In the genomic region with DNA sequence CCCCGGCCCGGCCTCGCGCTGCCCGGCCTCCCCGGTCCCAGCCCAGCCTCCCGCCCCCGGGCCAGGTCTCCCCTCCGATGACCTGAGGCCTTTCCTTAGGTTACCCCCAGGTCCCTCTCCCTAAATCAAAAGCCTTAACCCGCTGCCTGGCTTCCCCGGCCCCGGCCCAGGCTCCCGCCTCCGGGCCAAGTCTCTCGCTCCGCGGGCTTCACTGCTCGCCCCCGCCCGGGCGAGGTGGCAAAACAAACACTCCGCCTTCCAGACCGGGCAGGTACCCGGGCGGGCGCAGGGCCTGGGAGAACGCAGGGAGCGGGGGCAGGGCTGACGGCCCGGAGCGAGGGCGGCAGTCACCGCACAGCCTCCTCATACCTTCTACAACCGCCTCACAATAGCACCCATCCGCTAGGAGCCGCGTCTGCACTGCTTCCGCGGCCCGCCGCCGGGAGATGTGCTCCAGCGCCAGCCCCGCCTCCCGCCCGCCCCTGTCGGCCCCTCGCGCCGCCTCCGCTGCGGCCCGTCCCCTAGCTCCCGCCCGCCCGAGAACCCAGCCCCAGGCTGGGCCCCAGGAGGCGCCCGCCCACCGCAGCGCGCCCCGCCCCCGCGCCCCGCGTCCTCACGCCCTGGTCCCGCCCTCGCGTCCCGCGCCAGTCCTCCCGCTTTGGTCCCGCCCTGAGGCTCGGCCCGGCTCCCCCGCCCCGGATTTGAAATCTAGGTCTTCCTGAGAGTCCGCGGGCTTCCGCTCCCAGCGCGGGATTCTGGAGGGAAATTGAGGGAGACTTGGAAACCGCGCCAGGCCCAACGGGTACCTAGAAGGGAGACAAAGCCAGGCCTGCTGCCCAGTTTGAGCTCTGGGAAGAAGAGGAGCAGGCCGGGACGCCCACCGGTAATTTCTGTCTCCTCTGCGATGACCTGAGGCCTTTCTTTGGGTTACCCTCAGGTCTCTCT, we compare ENCODE assay signal across 1 cellular context.
TF ChIP-seq lines count a peak whose summit lies in the region.

A gene (minus strand): TSS at position 422 of the 945 bp plus-strand sequence. CDS start 10,994 bp downstream, outside the sequence.
A gene with protein sequence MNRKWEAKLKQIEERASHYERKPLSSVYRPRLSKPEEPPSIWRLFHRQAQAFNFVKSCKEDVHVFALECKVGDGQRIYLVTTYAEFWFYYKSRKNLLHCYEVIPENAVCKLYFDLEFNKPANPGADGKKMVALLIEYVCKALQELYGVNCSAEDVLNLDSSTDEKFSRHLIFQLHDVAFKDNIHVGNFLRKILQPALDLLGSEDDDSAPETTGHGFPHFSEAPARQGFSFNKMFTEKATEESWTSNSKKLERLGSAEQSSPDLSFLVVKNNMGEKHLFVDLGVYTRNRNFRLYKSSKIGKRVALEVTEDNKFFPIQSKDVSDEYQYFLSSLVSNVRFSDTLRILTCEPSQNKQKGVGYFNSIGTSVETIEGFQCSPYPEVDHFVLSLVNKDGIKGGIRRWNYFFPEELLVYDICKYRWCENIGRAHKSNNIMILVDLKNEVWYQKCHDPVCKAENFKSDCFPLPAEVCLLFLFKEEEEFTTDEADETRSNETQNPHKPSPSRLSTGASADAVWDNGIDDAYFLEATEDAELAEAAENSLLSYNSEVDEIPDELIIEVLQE (plus strand): TSS at position 713 of the 945 bp plus-strand sequence. CDS start 7,403 bp downstream, outside the sequence.

TF ChIP-seq in K562, 482 proteins besides CTCF, POLR2A, EP300 and RAD21 (continued from another document and continues in another):
- TF ChIP-seq, protein P1, sequence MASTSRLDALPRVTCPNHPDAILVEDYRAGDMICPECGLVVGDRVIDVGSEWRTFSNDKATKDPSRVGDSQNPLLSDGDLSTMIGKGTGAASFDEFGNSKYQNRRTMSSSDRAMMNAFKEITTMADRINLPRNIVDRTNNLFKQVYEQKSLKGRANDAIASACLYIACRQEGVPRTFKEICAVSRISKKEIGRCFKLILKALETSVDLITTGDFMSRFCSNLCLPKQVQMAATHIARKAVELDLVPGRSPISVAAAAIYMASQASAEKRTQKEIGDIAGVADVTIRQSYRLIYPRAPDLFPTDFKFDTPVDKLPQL (IDR thresholded peaks at IDR 0.05; ENCODE audit: extremely low read depth, insufficient read length) = no peak
- TF ChIP-seq ZNF507 (tag; conservative IDR thresholded peaks at IDR 0.05) (no peak), XRCC3 (IDR thresholded peaks at IDR 0.05) (no peak), ARID1B (IDR thresholded peaks at IDR 0.05) (no peak), ZNF316 (IDR thresholded peaks at IDR 0.05) (no peak), JUN (IDR thresholded peaks at IDR 0.05; ENCODE audit: borderline replicate concordance, low read depth, low read length) (0 out of 2 replicates have a peak, but pooled peaks have one; percentile 4), JUN (CRISPR knock-in tag; IDR thresholded peaks at IDR 0.05; ENCODE audit: borderline replicate concordance) (no peak), KLF13 (tag; IDR thresholded peaks at IDR 0.05; ENCODE audit: borderline replicate concordance, low read depth) (no peak), SETDB1 (IDR thresholded peaks at IDR 0.05; ENCODE audit: low read length) (no peak), KDM5B (IDR thresholded peaks at IDR 0.05; ENCODE audit: insufficient replicate concordance, low read depth, low read length) (peak; percentile 85), NFIX (CRISPR knock-in tag; IDR thresholded peaks at IDR 0.05; ENCODE audit: low read depth) (no peak), NR1H2 (CRISPR knock-in tag; IDR thresholded peaks at IDR 0.05) (peak; percentile 49; the same call in 1 of the 2 replicates), NFXL1 (CRISPR knock-in tag; IDR thresholded peaks at IDR 0.05) (no peak), LEF1 (IDR thresholded peaks at IDR 0.05) (no peak), MTF1 (CRISPR knock-in tag; IDR thresholded peaks at IDR 0.05; ENCODE audit: borderline replicate concordance) (no peak), DIDO1 (tag; IDR thresholded peaks at IDR 0.05; ENCODE audit: low read depth) (no peak), RBFOX2 (IDR thresholded peaks at IDR 0.05; ENCODE audit: low read depth, low read length) (peak; percentile 93), KLF10 (CRISPR knock-in tag; IDR thresholded peaks at IDR 0.05) (no peak), TAF9B (IDR thresholded peaks at IDR 0.05; ENCODE audit: partially characterized antibody) (no peak), RHOXF2B (CRISPR knock-in tag; conservative IDR thresholded peaks at IDR 0.05) (no peak), ZNF586 (CRISPR knock-in tag; conservative IDR thresholded peaks at IDR 0.05) (no peak), FOXK2 (conservative IDR thresholded peaks at IDR 0.05 in 1 of 2, IDR thresholded peaks at IDR 0.05 in 1 of 2; ENCODE audit: low read depth in 2 of 2) (no peak), BACH1 (tag; IDR thresholded peaks at IDR 0.05) (no peak), C11orf30 (IDR thresholded peaks at IDR 0.05; ENCODE audit: low read depth) (no peak), MBD2 (IDR thresholded peaks at IDR 0.05; ENCODE audit: borderline replicate concordance, low read depth) (peak; percentile 40; the same call in 1 of the 2 replicates), SMARCA5 (IDR thresholded peaks at IDR 0.05) (no peak), CBX5 (IDR thresholded peaks at IDR 0.05; ENCODE audit: borderline replicate concordance, low read depth) (0 out of 2 replicates have a peak, but pooled peaks have one; percentile 8), ZNF436 (CRISPR knock-in tag; IDR thresholded peaks at IDR 0.05) (no peak), PHF8 (IDR thresholded peaks at IDR 0.05; ENCODE audit: borderline replicate concordance, low read length) (peak; percentile 87; the same call in 1 of the 2 replicates), ZNF143 (CRISPR knock-in tag; IDR thresholded peaks at IDR 0.05) (no peak), GABPB1 (CRISPR knock-in tag; IDR thresholded peaks at IDR 0.05) (peak; percentile 64), MCM7 (IDR thresholded peaks at IDR 0.05) (no peak), ZNF274 (IDR thresholded peaks at IDR 0.05; ENCODE audit: borderline replicate concordance, low read depth, low read length) (no peak), JUNB (CRISPR knock-in tag; conservative IDR thresholded peaks at IDR 0.05) (no peak), TRIM24 (IDR thresholded peaks at IDR 0.05) (no peak), SIN3A (IDR thresholded peaks at IDR 0.05; ENCODE audit: borderline replicate concordance in 2 of 2, control insufficient read depth in 1 of 2, low read depth in 2 of 2, low read length in 2 of 2) (peak in 1 of 2 experiments; percentile 71; a peak in 2 of 4 replicates), HMGN3 (IDR thresholded peaks at IDR 0.05; ENCODE audit: borderline replicate concordance, extremely low read depth, insufficient read length, low read depth, low read length) (peak; percentile 37), POLR3A (IDR thresholded peaks at IDR 0.05; ENCODE audit: borderline replicate concordance, extremely low read depth, insufficient read depth, insufficient read length) (no peak), CHD4 (IDR thresholded peaks at IDR 0.05; ENCODE audit: insufficient read depth, insufficient replicate concordance, low read depth, low read length, poor library complexity, severe bottlenecking) (no peak), BCOR (IDR thresholded peaks at IDR 0.05) (peak; percentile 53), ILK (tag; IDR thresholded peaks at IDR 0.05; ENCODE audit: borderline replicate concordance, low read depth) (no peak)
- TF ChIP-seq, protein P2, sequence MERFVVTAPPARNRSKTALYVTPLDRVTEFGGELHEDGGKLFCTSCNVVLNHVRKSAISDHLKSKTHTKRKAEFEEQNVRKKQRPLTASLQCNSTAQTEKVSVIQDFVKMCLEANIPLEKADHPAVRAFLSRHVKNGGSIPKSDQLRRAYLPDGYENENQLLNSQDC (CRISPR knock-in tag; IDR thresholded peaks at IDR 0.05) = 0 out of 2 replicates have a peak, but pooled peaks have one; percentile 2
- TF ChIP-seq, protein P3, sequence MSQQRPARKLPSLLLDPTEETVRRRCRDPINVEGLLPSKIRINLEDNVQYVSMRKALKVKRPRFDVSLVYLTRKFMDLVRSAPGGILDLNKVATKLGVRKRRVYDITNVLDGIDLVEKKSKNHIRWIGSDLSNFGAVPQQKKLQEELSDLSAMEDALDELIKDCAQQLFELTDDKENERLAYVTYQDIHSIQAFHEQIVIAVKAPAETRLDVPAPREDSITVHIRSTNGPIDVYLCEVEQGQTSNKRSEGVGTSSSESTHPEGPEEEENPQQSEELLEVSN (IDR thresholded peaks at IDR 0.05; ENCODE audit: borderline replicate concordance in 1 of 2, extremely low read depth in 1 of 2, insufficient read depth in 1 of 2, insufficient read length in 1 of 2, low read depth in 1 of 2, low read length in 1 of 2, poor library complexity in 1 of 2, severe bottlenecking in 1 of 2) = peak in 1 of 2 experiments; percentile 57
- TF ChIP-seq, protein P4, sequence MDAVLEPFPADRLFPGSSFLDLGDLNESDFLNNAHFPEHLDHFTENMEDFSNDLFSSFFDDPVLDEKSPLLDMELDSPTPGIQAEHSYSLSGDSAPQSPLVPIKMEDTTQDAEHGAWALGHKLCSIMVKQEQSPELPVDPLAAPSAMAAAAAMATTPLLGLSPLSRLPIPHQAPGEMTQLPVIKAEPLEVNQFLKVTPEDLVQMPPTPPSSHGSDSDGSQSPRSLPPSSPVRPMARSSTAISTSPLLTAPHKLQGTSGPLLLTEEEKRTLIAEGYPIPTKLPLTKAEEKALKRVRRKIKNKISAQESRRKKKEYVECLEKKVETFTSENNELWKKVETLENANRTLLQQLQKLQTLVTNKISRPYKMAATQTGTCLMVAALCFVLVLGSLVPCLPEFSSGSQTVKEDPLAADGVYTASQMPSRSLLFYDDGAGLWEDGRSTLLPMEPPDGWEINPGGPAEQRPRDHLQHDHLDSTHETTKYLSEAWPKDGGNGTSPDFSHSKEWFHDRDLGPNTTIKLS (IDR thresholded peaks at IDR 0.05; ENCODE audit: borderline replicate concordance, low read depth) = no peak
- TF ChIP-seq, protein P5, sequence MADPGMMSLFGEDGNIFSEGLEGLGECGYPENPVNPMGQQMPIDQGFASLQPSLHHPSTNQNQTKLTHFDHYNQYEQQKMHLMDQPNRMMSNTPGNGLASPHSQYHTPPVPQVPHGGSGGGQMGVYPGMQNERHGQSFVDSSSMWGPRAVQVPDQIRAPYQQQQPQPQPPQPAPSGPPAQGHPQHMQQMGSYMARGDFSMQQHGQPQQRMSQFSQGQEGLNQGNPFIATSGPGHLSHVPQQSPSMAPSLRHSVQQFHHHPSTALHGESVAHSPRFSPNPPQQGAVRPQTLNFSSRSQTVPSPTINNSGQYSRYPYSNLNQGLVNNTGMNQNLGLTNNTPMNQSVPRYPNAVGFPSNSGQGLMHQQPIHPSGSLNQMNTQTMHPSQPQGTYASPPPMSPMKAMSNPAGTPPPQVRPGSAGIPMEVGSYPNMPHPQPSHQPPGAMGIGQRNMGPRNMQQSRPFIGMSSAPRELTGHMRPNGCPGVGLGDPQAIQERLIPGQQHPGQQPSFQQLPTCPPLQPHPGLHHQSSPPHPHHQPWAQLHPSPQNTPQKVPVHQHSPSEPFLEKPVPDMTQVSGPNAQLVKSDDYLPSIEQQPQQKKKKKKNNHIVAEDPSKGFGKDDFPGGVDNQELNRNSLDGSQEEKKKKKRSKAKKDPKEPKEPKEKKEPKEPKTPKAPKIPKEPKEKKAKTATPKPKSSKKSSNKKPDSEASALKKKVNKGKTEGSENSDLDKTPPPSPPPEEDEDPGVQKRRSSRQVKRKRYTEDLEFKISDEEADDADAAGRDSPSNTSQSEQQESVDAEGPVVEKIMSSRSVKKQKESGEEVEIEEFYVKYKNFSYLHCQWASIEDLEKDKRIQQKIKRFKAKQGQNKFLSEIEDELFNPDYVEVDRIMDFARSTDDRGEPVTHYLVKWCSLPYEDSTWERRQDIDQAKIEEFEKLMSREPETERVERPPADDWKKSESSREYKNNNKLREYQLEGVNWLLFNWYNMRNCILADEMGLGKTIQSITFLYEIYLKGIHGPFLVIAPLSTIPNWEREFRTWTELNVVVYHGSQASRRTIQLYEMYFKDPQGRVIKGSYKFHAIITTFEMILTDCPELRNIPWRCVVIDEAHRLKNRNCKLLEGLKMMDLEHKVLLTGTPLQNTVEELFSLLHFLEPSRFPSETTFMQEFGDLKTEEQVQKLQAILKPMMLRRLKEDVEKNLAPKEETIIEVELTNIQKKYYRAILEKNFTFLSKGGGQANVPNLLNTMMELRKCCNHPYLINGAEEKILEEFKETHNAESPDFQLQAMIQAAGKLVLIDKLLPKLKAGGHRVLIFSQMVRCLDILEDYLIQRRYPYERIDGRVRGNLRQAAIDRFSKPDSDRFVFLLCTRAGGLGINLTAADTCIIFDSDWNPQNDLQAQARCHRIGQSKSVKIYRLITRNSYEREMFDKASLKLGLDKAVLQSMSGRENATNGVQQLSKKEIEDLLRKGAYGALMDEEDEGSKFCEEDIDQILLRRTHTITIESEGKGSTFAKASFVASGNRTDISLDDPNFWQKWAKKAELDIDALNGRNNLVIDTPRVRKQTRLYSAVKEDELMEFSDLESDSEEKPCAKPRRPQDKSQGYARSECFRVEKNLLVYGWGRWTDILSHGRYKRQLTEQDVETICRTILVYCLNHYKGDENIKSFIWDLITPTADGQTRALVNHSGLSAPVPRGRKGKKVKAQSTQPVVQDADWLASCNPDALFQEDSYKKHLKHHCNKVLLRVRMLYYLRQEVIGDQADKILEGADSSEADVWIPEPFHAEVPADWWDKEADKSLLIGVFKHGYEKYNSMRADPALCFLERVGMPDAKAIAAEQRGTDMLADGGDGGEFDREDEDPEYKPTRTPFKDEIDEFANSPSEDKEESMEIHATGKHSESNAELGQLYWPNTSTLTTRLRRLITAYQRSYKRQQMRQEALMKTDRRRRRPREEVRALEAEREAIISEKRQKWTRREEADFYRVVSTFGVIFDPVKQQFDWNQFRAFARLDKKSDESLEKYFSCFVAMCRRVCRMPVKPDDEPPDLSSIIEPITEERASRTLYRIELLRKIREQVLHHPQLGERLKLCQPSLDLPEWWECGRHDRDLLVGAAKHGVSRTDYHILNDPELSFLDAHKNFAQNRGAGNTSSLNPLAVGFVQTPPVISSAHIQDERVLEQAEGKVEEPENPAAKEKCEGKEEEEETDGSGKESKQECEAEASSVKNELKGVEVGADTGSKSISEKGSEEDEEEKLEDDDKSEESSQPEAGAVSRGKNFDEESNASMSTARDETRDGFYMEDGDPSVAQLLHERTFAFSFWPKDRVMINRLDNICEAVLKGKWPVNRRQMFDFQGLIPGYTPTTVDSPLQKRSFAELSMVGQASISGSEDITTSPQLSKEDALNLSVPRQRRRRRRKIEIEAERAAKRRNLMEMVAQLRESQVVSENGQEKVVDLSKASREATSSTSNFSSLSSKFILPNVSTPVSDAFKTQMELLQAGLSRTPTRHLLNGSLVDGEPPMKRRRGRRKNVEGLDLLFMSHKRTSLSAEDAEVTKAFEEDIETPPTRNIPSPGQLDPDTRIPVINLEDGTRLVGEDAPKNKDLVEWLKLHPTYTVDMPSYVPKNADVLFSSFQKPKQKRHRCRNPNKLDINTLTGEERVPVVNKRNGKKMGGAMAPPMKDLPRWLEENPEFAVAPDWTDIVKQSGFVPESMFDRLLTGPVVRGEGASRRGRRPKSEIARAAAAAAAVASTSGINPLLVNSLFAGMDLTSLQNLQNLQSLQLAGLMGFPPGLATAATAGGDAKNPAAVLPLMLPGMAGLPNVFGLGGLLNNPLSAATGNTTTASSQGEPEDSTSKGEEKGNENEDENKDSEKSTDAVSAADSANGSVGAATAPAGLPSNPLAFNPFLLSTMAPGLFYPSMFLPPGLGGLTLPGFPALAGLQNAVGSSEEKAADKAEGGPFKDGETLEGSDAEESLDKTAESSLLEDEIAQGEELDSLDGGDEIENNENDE (IDR thresholded peaks at IDR 0.05; ENCODE audit: low read depth, low read length) = no peak
- TF ChIP-seq, protein P6, sequence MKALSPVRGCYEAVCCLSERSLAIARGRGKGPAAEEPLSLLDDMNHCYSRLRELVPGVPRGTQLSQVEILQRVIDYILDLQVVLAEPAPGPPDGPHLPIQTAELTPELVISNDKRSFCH (CRISPR knock-in tag; IDR thresholded peaks at IDR 0.05) = no peak
- TF ChIP-seq, protein P6 (tag; IDR thresholded peaks at IDR 0.05) = 0 out of 2 replicates have a peak, but pooled peaks have one; percentile 20
